Comparison of ENCODE assay signal across 8 cellular contexts in the genomic region with DNA sequence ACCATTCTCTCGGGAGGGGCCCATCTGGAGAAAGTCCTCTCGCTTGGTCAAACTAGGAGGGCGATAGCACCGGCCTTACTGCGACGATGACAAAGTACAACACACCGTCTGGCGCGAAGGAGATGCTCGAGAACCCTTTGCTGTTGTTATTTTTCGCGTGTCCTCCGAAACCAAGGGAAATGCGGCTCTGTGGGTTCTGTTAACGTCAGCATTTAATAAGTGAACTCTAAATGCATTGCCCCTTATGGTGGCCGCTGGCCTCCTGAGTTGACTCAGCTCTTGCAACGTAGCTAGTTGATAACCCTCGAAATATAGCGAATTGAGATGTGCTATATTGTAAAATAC. TPM values are rescaled to one million over a fixed set of nuclear protein-coding genes. Genes with fewer than 3 reads are reported as not detected.
DNase-seq lines count a peak whose midpoint lies in the region; ATAC-seq and TF ChIP-seq lines count a peak whose summit lies in the region.

No MANE protein-coding gene starts in this region.

- no peak for TF ChIP-seq POLR2A in NB4 (IDR thresholded peaks at IDR 0.05; ENCODE audit: extremely low read depth, insufficient read length)

- intact Hi-C loops in Right ventricle myocardium inferior (cut with DNase I) (no loop called here), cardiac septum (cut with DNase I) (loop anchor here (10.0 kb wide), 1 partner anchor 180 kb away; the partner anchor contains the start of gene PHF20), ascending aorta (cut with DNase I) (loop anchor here (1.0 to 10.0 kb wide), 4 partner anchors 71 to 1590 kb away; partner anchors contain the start of genes ITCH and SPAG4)

- ATAC-seq in Right ventricle myocardium inferior = peak; percentile 9
- peak; percentile 35 for ATAC-seq in stimulated activated effector memory CD8-positive, alpha-beta T cell treated with anti-CD3 and anti-CD28 coated beads, Interleukin-12 subunit alpha, Interleukin-12 subunit beta, amount 100 ng/mL, for 72 hours
- no peak for ATAC-seq in GM19035 (IDR thresholded peaks at IDR 0.05; ENCODE audit: unreplicated experiment)
- ATAC-seq in GM21737 (IDR thresholded peaks at IDR 0.05; ENCODE audit: unreplicated experiment) = no peak

- H3K27me3 ChIP-seq in ascending aorta = no peaks in the 10 kb centered on the region

- H3K4me3 ChIP-seq in NB4 (ENCODE audit: low read depth, low read length) (peak overlapping the region; percentile 99), ascending aorta (peak overlapping the region; percentile 94), iPS-18c (ENCODE audit: insufficient read depth, low read depth, low read length) (peak overlapping the region; percentile 99)

- H3K36me3 Mint-ChIP-seq in stimulated activated effector memory CD8-positive, alpha-beta T cell treated with anti-CD3 and anti-CD28 coated beads, Interleukin-12 subunit alpha, Interleukin-12 subunit beta, amount 100 ng/mL, for 72 hours = peaks cover 18% of the 10 kb centered on the region

- peaks cover 0 to 16% of the 10 kb centered on the region in 2 donors for H3K4me1 ChIP-seq in ascending aorta

- peak; percentile 72 for DNase-seq in Right ventricle myocardium inferior (ENCODE audit: missing footprints)
- no peak for DNase-seq in cardiac septum (ENCODE audit: low spot score)
- DNase-seq in NB4 (ENCODE audit: low read depth) = peak; percentile 70
- peak in 1 of 2 donors; percentile 74 for DNase-seq in ascending aorta (ENCODE audit: low spot score in 2 of 2)
- no peak for DNase-seq in stimulated activated effector memory CD8-positive, alpha-beta T cell treated with anti-CD3 and anti-CD28 coated beads, Interleukin-12 subunit alpha, Interleukin-12 subunit beta, amount 100 ng/mL, for 72 hours (ENCODE audit: low spot score in 2 of 2)

- peak overlapping the region; percentile 98 to 99 for H3K27ac ChIP-seq in ascending aorta

- H3K9me3 ChIP-seq in ascending aorta = no peaks in the 10 kb centered on the region
- no peaks in the 10 kb centered on the region for H3K9me3 ChIP-seq in iPS-18c (ENCODE audit: control insufficient read depth, insufficient read depth, low read length)

- peaks cover 12% of the 10 kb centered on the region for H3K4me1 Mint-ChIP-seq in stimulated activated effector memory CD8-positive, alpha-beta T cell treated with anti-CD3 and anti-CD28 coated beads, Interleukin-12 subunit alpha, Interleukin-12 subunit beta, amount 100 ng/mL, for 72 hours

- H3K36me3 ChIP-seq in ascending aorta = no peaks in the 10 kb centered on the region

- TF ChIP-seq CTCF in NB4 (IDR thresholded peaks at IDR 0.05; ENCODE audit: low read depth, low read length) (no peak), ascending aorta (IDR thresholded peaks at IDR 0.05) (no peak)

- no peaks in the 10 kb centered on the region for H3K9me3 Mint-ChIP-seq in stimulated activated effector memory CD8-positive, alpha-beta T cell treated with anti-CD3 and anti-CD28 coated beads, Interleukin-12 subunit alpha, Interleukin-12 subunit beta, amount 100 ng/mL, for 72 hours

- peak overlapping the region; percentile 96 for H3K4me3 Mint-ChIP-seq in stimulated activated effector memory CD8-positive, alpha-beta T cell treated with anti-CD3 and anti-CD28 coated beads, Interleukin-12 subunit alpha, Interleukin-12 subunit beta, amount 100 ng/mL, for 72 hours

- H3K27ac Mint-ChIP-seq in stimulated activated effector memory CD8-positive, alpha-beta T cell treated with anti-CD3 and anti-CD28 coated beads, Interleukin-12 subunit alpha, Interleukin-12 subunit beta, amount 100 ng/mL, for 72 hours = peak overlapping the region; percentile 99

RNA-seq across cellular contexts. Expression of gene SCAND1, which starts 0.6 kb away (rescaled TPM):
- total RNA-seq in Right ventricle myocardium inferior (44.8 TPM), cardiac septum (49.5 TPM), ascending aorta (146 TPM)

RNA-seq across cellular contexts. Expression of gene CNBD2, which starts 13.5 kb away (rescaled TPM):
- total RNA-seq in Right ventricle myocardium inferior (3.5 TPM), cardiac septum (3.1 TPM), ascending aorta (not detected)

Comparison
In these comparisons a context has a peak if more than half of its experiments do, and no peak if none do; other contexts are left out.
1. DNase-seq: peak in Right ventricle myocardium inferior (single experiment) and NB4 (single experiment); none in cardiac septum (single experiment) and stimulated activated effector memory CD8-positive, alpha-beta T cell treated with anti-CD3 and anti-CD28 coated beads, Interleukin-12 subunit alpha, Interleukin-12 subunit beta, amount 100 ng/mL, for 72 hours (0 of 2).
2. ATAC-seq: peak in Right ventricle myocardium inferior (single experiment) and stimulated activated effector memory CD8-positive, alpha-beta T cell treated with anti-CD3 and anti-CD28 coated beads, Interleukin-12 subunit alpha, Interleukin-12 subunit beta, amount 100 ng/mL, for 72 hours (single experiment); none in GM19035 (single experiment) and GM21737 (single experiment).
3. Peak in every context shown above with its lines, with median percentiles within 50 percentile points of each other: H3K4me3 ChIP-seq.